ENCODE assay signal across 8 cellular contexts in genomic region chr7:112204776-112205347, GRCh38.
DNase-seq lines count a peak whose midpoint lies in the region; ATAC-seq and TF ChIP-seq lines count a peak whose summit lies in the region.

No MANE protein-coding gene starts in this region.

- H3K9ac ChIP-seq in stomach smooth muscle (ENCODE audit: low read length in 2 of 2) = peak overlapping the region; percentile 86 to 89

- in situ Hi-C loops in astrocyte of the cerebellum (cut with HindIII; ENCODE audit: low sequenced_read_pairs) = no loop called here

- no peak for TF ChIP-seq CTCF in astrocyte of the cerebellum (IDR thresholded peaks at IDR 0.05; ENCODE audit: low read depth, low read length, missing control alignments)

- no peak for ATAC-seq in GM21619 (IDR thresholded peaks at IDR 0.05; ENCODE audit: unreplicated experiment)
- ATAC-seq in GM21737 (IDR thresholded peaks at IDR 0.05; ENCODE audit: unreplicated experiment) = no peak

- peaks cover 7% of the 10 kb centered on the region for H3K4me1 ChIP-seq in stomach smooth muscle (ENCODE audit: control insufficient read depth, insufficient read depth, low read length)

- H3K9me3 ChIP-seq in stomach smooth muscle (ENCODE audit: control insufficient read depth in 2 of 2, low read length in 2 of 2) = no peaks in the 10 kb centered on the region

- DNase-seq in NCI-H2171 treated with DMSO at 0.1 percent for 48 hours (lab: John Stamatoyannopoulos, UW) (peak; percentile 36), NCI-H2171 (lab: John Stamatoyannopoulos, UW) (no peak), NCI-H526 treated with DMSO at 0.1 percent for 48 hours (lab: John Stamatoyannopoulos, UW) (peak; percentile 34), astrocyte of the cerebellum (ENCODE audit: low read depth) (no peak), iris pigment epithelial cell (ENCODE audit: low read depth) (peak; percentile 30)

- peak overlapping the region; percentile 86 for H3K27ac ChIP-seq in stomach smooth muscle (ENCODE audit: low read length)

- no peaks in the 10 kb centered on the region for H3K27me3 ChIP-seq in stomach smooth muscle (ENCODE audit: control insufficient read depth in 1 of 2, insufficient read depth in 2 of 2, low read length in 2 of 2)

- H3K36me3 ChIP-seq in stomach smooth muscle (ENCODE audit: control insufficient read depth in 2 of 2, insufficient read depth in 2 of 2, low read length in 2 of 2) = no peaks in the 10 kb centered on the region

- H3K4me3 ChIP-seq in astrocyte of the cerebellum (ENCODE audit: low read depth, low read length) (peak overlapping the region; percentile 92), stomach smooth muscle (ENCODE audit: low read length in 2 of 2) (peak overlapping the region; percentile 98)

Comparison
In these comparisons a context has a peak if more than half of its experiments do, and no peak if none do; other contexts are left out.
1. DNase-seq: peak in NCI-H2171 treated with DMSO at 0.1 percent for 48 hours (single experiment), NCI-H526 treated with DMSO at 0.1 percent for 48 hours (single experiment) and iris pigment epithelial cell (single experiment); none in NCI-H2171 (single experiment) and astrocyte of the cerebellum (single experiment).